In the genomic region with DNA sequence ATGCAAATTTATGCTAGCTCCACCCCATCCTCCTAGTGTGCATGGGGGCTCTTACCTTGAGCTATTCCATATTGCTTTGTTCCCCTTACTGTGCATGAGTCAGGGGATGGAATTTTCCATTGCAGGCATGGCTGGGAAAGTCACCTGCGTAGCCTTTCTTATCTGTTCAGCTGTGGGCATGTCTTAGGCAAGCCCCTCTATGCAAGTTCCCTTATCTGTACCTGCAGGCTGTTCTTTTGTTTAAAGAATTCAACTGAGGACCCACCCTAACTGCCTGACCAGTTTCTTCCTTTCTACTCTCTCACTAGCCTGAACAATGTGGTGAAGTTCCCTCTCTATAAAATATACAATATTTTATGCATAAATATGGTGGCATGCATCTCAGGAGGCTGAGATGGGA, we compare ENCODE assay signal across 2 cellular contexts.
TF ChIP-seq lines count a peak whose summit lies in the region.

No MANE protein-coding gene starts in this region.

TF ChIP-seq in A549, 52 proteins besides CTCF, POLR2A, EP300 and RAD21:
- TF ChIP-seq KDM5A (IDR thresholded peaks at IDR 0.05) (no peak), ZFP36 (IDR thresholded peaks at IDR 0.05; ENCODE audit: borderline replicate concordance, partially characterized antibody) (peak; percentile 22)

TF ChIP-seq in H1, 55 proteins besides CTCF, POLR2A, EP300 and RAD21:
- TF ChIP-seq SP2 (IDR thresholded peaks at IDR 0.05; ENCODE audit: low read length), result no peak
- no peak for TF ChIP-seq RFX5 (IDR thresholded peaks at IDR 0.05; ENCODE audit: borderline replicate concordance, low read depth, low read length)
- no peak for TF ChIP-seq SRF (IDR thresholded peaks at IDR 0.05; ENCODE audit: low read depth, low read length)
- TF ChIP-seq SP4 (IDR thresholded peaks at IDR 0.05; ENCODE audit: low read length), result no peak
- TF ChIP-seq JUN (IDR thresholded peaks at IDR 0.05; ENCODE audit: low read depth, low read length), result no peak
- TF ChIP-seq RNF2 (IDR thresholded peaks at IDR 0.05; ENCODE audit: borderline replicate concordance, low read depth, low read length, missing control alignments, poor library complexity, severe bottlenecking), result no peak
- TF ChIP-seq MAFK (IDR thresholded peaks at IDR 0.05; ENCODE audit: low read depth, low read length), result no peak
- TF ChIP-seq SP1 (IDR thresholded peaks at IDR 0.05; ENCODE audit: low read depth, low read length), result no peak
- TF ChIP-seq TBP (IDR thresholded peaks at IDR 0.05; ENCODE audit: low read depth, low read length), result no peak
- no peak for TF ChIP-seq CHD1 (IDR thresholded peaks at IDR 0.05; ENCODE audit: low read depth, low read length)
- TF ChIP-seq NANOG (IDR thresholded peaks at IDR 0.05; ENCODE audit: insufficient read depth, low read depth, low read length, poor library complexity, severe bottlenecking), result no peak
- no peak for TF ChIP-seq SIX5 (IDR thresholded peaks at IDR 0.05; ENCODE audit: low read depth, low read length)
- TF ChIP-seq, protein P1, sequence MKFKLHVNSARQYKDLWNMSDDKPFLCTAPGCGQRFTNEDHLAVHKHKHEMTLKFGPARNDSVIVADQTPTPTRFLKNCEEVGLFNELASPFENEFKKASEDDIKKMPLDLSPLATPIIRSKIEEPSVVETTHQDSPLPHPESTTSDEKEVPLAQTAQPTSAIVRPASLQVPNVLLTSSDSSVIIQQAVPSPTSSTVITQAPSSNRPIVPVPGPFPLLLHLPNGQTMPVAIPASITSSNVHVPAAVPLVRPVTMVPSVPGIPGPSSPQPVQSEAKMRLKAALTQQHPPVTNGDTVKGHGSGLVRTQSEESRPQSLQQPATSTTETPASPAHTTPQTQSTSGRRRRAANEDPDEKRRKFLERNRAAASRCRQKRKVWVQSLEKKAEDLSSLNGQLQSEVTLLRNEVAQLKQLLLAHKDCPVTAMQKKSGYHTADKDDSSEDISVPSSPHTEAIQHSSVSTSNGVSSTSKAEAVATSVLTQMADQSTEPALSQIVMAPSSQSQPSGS (IDR thresholded peaks at IDR 0.05; ENCODE audit: low read length), result no peak
- TF ChIP-seq ZNF274 (IDR thresholded peaks at IDR 0.05; ENCODE audit: borderline replicate concordance, extremely low read depth, low read length), result no peak
- TF ChIP-seq SIN3A (conservative IDR thresholded peaks at IDR 0.05 in 1 of 2, IDR thresholded peaks at IDR 0.05 in 1 of 2; ENCODE audit: low read depth in 1 of 2, low read length in 2 of 2), result no peak
- no peak for TF ChIP-seq KDM1A (IDR thresholded peaks at IDR 0.05; ENCODE audit: borderline replicate concordance, low read length)
- TF ChIP-seq EGR1 (IDR thresholded peaks at IDR 0.05; ENCODE audit: borderline replicate concordance, low read depth, low read length), result no peak
- no peak for TF ChIP-seq KDM5A (IDR thresholded peaks at IDR 0.05; ENCODE audit: low read length)
- TF ChIP-seq, protein P2, sequence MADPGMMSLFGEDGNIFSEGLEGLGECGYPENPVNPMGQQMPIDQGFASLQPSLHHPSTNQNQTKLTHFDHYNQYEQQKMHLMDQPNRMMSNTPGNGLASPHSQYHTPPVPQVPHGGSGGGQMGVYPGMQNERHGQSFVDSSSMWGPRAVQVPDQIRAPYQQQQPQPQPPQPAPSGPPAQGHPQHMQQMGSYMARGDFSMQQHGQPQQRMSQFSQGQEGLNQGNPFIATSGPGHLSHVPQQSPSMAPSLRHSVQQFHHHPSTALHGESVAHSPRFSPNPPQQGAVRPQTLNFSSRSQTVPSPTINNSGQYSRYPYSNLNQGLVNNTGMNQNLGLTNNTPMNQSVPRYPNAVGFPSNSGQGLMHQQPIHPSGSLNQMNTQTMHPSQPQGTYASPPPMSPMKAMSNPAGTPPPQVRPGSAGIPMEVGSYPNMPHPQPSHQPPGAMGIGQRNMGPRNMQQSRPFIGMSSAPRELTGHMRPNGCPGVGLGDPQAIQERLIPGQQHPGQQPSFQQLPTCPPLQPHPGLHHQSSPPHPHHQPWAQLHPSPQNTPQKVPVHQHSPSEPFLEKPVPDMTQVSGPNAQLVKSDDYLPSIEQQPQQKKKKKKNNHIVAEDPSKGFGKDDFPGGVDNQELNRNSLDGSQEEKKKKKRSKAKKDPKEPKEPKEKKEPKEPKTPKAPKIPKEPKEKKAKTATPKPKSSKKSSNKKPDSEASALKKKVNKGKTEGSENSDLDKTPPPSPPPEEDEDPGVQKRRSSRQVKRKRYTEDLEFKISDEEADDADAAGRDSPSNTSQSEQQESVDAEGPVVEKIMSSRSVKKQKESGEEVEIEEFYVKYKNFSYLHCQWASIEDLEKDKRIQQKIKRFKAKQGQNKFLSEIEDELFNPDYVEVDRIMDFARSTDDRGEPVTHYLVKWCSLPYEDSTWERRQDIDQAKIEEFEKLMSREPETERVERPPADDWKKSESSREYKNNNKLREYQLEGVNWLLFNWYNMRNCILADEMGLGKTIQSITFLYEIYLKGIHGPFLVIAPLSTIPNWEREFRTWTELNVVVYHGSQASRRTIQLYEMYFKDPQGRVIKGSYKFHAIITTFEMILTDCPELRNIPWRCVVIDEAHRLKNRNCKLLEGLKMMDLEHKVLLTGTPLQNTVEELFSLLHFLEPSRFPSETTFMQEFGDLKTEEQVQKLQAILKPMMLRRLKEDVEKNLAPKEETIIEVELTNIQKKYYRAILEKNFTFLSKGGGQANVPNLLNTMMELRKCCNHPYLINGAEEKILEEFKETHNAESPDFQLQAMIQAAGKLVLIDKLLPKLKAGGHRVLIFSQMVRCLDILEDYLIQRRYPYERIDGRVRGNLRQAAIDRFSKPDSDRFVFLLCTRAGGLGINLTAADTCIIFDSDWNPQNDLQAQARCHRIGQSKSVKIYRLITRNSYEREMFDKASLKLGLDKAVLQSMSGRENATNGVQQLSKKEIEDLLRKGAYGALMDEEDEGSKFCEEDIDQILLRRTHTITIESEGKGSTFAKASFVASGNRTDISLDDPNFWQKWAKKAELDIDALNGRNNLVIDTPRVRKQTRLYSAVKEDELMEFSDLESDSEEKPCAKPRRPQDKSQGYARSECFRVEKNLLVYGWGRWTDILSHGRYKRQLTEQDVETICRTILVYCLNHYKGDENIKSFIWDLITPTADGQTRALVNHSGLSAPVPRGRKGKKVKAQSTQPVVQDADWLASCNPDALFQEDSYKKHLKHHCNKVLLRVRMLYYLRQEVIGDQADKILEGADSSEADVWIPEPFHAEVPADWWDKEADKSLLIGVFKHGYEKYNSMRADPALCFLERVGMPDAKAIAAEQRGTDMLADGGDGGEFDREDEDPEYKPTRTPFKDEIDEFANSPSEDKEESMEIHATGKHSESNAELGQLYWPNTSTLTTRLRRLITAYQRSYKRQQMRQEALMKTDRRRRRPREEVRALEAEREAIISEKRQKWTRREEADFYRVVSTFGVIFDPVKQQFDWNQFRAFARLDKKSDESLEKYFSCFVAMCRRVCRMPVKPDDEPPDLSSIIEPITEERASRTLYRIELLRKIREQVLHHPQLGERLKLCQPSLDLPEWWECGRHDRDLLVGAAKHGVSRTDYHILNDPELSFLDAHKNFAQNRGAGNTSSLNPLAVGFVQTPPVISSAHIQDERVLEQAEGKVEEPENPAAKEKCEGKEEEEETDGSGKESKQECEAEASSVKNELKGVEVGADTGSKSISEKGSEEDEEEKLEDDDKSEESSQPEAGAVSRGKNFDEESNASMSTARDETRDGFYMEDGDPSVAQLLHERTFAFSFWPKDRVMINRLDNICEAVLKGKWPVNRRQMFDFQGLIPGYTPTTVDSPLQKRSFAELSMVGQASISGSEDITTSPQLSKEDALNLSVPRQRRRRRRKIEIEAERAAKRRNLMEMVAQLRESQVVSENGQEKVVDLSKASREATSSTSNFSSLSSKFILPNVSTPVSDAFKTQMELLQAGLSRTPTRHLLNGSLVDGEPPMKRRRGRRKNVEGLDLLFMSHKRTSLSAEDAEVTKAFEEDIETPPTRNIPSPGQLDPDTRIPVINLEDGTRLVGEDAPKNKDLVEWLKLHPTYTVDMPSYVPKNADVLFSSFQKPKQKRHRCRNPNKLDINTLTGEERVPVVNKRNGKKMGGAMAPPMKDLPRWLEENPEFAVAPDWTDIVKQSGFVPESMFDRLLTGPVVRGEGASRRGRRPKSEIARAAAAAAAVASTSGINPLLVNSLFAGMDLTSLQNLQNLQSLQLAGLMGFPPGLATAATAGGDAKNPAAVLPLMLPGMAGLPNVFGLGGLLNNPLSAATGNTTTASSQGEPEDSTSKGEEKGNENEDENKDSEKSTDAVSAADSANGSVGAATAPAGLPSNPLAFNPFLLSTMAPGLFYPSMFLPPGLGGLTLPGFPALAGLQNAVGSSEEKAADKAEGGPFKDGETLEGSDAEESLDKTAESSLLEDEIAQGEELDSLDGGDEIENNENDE (IDR thresholded peaks at IDR 0.05; ENCODE audit: insufficient replicate concordance, low read length), result no peak
